7 cellular contexts compared by ENCODE assay signal in genomic region chr10:68826764-68827591, GRCh38. TPM values are rescaled to one million over a fixed set of nuclear protein-coding genes. Genes with fewer than 3 reads are reported as not detected.
DNase-seq lines count a peak whose midpoint lies in the region; ATAC-seq lines count a peak whose summit lies in the region.

Gene STOX1, plus strand, starts transcription at chr10:68827531. Its CDS starts 93 bp downstream, at chr10:68827624.

- H3K27ac Mint-ChIP-seq in activated CD4-positive, alpha-beta memory T cell treated with anti-CD3 and anti-CD28 coated beads for 36 hours = no peak within 1 kb of the TSS

- no peak within 1 kb of the TSS for H4K91ac ChIP-seq in mesenchymal stem cell (ENCODE audit: low read length)

- DNase-seq in NCI-H446 (lab: John Stamatoyannopoulos, UW) = peak; percentile 1 to 63
- peak; percentile 70 for DNase-seq in activated CD4-positive, alpha-beta memory T cell treated with anti-CD3 and anti-CD28 coated beads for 36 hours
- DNase-seq in mesenchymal stem cell = peak; percentile 73
- DNase-seq in stimulated activated CD8-positive, alpha-beta memory T cell treated with anti-CD3 and anti-CD28 coated beads, Interleukin-15, amount 100 ng/mL, for 24 hours (ENCODE audit: low read depth) = peak; percentile 35

- H2AFZ ChIP-seq in mesenchymal stem cell (ENCODE audit: low read depth, low read length) = peak within 1 kb of the TSS; percentile 88

- H3K14ac ChIP-seq in mesenchymal stem cell (ENCODE audit: low read length in 2 of 2) = peak within 1 kb of the TSS in 1 of 2 experiments; percentile 60

- no peak within 1 kb of the TSS for H2AK5ac ChIP-seq in mesenchymal stem cell (ENCODE audit: low read length, severe bottlenecking)

- peaks cover 4% of the 10 kb centered on the region for H3K4me1 Mint-ChIP-seq in activated CD4-positive, alpha-beta memory T cell treated with anti-CD3 and anti-CD28 coated beads for 36 hours (ENCODE audit: low read depth)

- peak within 1 kb of the TSS; percentile 60 to 83 for H3K4me3 ChIP-seq in duodenal mucosa (ENCODE audit: low read depth in 1 of 2, low read length in 2 of 2)
- peak within 1 kb of the TSS; percentile 59 to 78 for H3K4me3 ChIP-seq in mesenchymal stem cell (ENCODE audit: insufficient read depth in 1 of 2, low read depth in 1 of 2, low read length in 2 of 2)

- H3K9me3 ChIP-seq in duodenal mucosa (ENCODE audit: control insufficient read depth in 1 of 2, low read length in 2 of 2) = no peaks in the 10 kb centered on the region
- no peaks in the 10 kb centered on the region for H3K9me3 ChIP-seq in mesenchymal stem cell (ENCODE audit: control insufficient read depth, low read length)

- H3K79me1 ChIP-seq in mesenchymal stem cell (replicated peaks; ENCODE audit: low read length, poor library complexity, severe bottlenecking) = no peaks in the 10 kb centered on the region

- peak within 1 kb of the TSS; percentile 67 for H3K4me3 Mint-ChIP-seq in activated CD4-positive, alpha-beta memory T cell treated with anti-CD3 and anti-CD28 coated beads for 36 hours

- peak within 1 kb of the TSS in 1 of 2 experiments; percentile 62 for H3K18ac ChIP-seq in mesenchymal stem cell (ENCODE audit: low read depth in 1 of 2, low read length in 2 of 2)

- WGBS in mesenchymal stem cell = 14% methylated on average over 30 of the region's 63 CpGs

- H2BK5ac ChIP-seq in mesenchymal stem cell (ENCODE audit: low read depth, low read length, poor library complexity, severe bottlenecking) = no peak within 1 kb of the TSS

- H3K27me3 ChIP-seq in duodenal mucosa (ENCODE audit: control insufficient read depth in 1 of 2, insufficient read depth in 2 of 2, low read length in 2 of 2) (no peaks in the 10 kb centered on the region), mesenchymal stem cell (ENCODE audit: control insufficient read depth in 1 of 2, insufficient read depth in 1 of 2, low read length in 2 of 2) (peaks cover 20 to 41% of the 10 kb centered on the region in 2 experiments)

- intact Hi-C loops in activated CD4-positive, alpha-beta memory T cell treated with anti-CD3 and anti-CD28 coated beads for 36 hours (cut with micrococcal nuclease) = loop anchor here (1.0 kb wide), 1 partner anchor 74 kb away; the partner anchor contains the start of gene DDX50

- H3K36me3 ChIP-seq in duodenal mucosa (ENCODE audit: control insufficient read depth in 1 of 2, insufficient read depth in 2 of 2, low read length in 2 of 2) = no peaks in the 10 kb centered on the region
- no peaks in the 10 kb centered on the region for H3K36me3 ChIP-seq in mesenchymal stem cell (ENCODE audit: control insufficient read depth in 1 of 2, insufficient read depth in 2 of 2, low read depth in 1 of 2, low read length in 2 of 2)

- POLR2A ChIA-PET in activated CD4-positive, alpha-beta memory T cell treated with anti-CD3 and anti-CD28 coated beads for 36 hours (lab: Charles Lee) = interaction anchor here (0.6 to 1.0 kb wide), 3 partner anchors 10 to 227 kb away, joined by 3 to 7 read pairs (median 3); no protein-coding TSS in a partner anchor

- H3K9me3 Mint-ChIP-seq in activated CD4-positive, alpha-beta memory T cell treated with anti-CD3 and anti-CD28 coated beads for 36 hours = no peaks in the 10 kb centered on the region

- peaks cover 5% of the 10 kb centered on the region for H3K27me3 Mint-ChIP-seq in activated CD4-positive, alpha-beta memory T cell treated with anti-CD3 and anti-CD28 coated beads for 36 hours

- H2BK15ac ChIP-seq in mesenchymal stem cell (ENCODE audit: low read depth, poor library complexity, severe bottlenecking) = peak within 1 kb of the TSS; percentile 78

- H3K27ac ChIP-seq in duodenal mucosa (ENCODE audit: low read depth, low read length) (no peak within 1 kb of the TSS), mesenchymal stem cell (ENCODE audit: low read length, poor library complexity, severe bottlenecking) (no peak within 1 kb of the TSS)

- H3K9ac ChIP-seq in duodenal mucosa (ENCODE audit: low read depth in 1 of 2, low read length in 2 of 2) (peak within 1 kb of the TSS; percentile 61 to 69), mesenchymal stem cell (ENCODE audit: low read length) (peak within 1 kb of the TSS; percentile 71)

- H3K4ac ChIP-seq in mesenchymal stem cell (ENCODE audit: low read depth in 1 of 2, low read length in 2 of 2) = no peak within 1 kb of the TSS

- no peaks in the 10 kb centered on the region for H3K36me3 Mint-ChIP-seq in activated CD4-positive, alpha-beta memory T cell treated with anti-CD3 and anti-CD28 coated beads for 36 hours

- no peak within 1 kb of the TSS for H2BK12ac ChIP-seq in mesenchymal stem cell (ENCODE audit: low read length in 2 of 2)

- H3K4me1 ChIP-seq in duodenal mucosa (ENCODE audit: control insufficient read depth in 1 of 2, insufficient read depth in 2 of 2, low read length in 2 of 2) (peaks cover 3 to 5% of the 10 kb centered on the region in 2 donors), mesenchymal stem cell (ENCODE audit: control insufficient read depth, insufficient read depth, low read depth, low read length) (peaks cover 11% of the 10 kb centered on the region)

- no peak within 1 kb of the TSS for H4K8ac ChIP-seq in mesenchymal stem cell (ENCODE audit: low read length)

- peak within 1 kb of the TSS in 1 of 2 experiments; percentile 72 for H3K23ac ChIP-seq in mesenchymal stem cell (ENCODE audit: low read length in 2 of 2)

- CTCF ChIA-PET in activated CD4-positive, alpha-beta memory T cell treated with anti-CD3 and anti-CD28 coated beads for 36 hours (lab: Charles Lee) = interaction anchor here (0.6 to 2.6 kb wide), 8 partner anchors 23 to 434 kb away, joined by 3 to 9 read pairs (median 4); no protein-coding TSS in a partner anchor

- H2BK120ac ChIP-seq in mesenchymal stem cell (ENCODE audit: low read depth, low read length) = no peak within 1 kb of the TSS

- peak; percentile 78 for ATAC-seq in GM18498 (IDR thresholded peaks at IDR 0.05; ENCODE audit: unreplicated experiment)
- ATAC-seq in HG02840 (IDR thresholded peaks at IDR 0.05; ENCODE audit: low FRiP score, unreplicated experiment) = peak; percentile 50

- peak within 1 kb of the TSS; percentile 99 for H3K4me2 ChIP-seq in mesenchymal stem cell (ENCODE audit: low read length, poor library complexity, severe bottlenecking)

RNA-seq across cellular contexts. Expression of gene STOX1, which starts in this region (rescaled TPM):
- total RNA-seq in activated CD4-positive, alpha-beta memory T cell treated with anti-CD3 and anti-CD28 coated beads for 36 hours = under 1 TPM; 0.29 to 0.36 TPM
- 0.10 TPM for polyA plus RNA-seq in mesenchymal stem cell (2013, experiment 1 of 2)
- 0.10 TPM for polyA plus RNA-seq in mesenchymal stem cell (2013, experiment 2 of 2)

Comparison
In these comparisons a context has a peak if more than half of its experiments do, and no peak if none do; other contexts are left out.
1. Peak in DNase-seq in activated CD4-positive, alpha-beta memory T cell treated with anti-CD3 and anti-CD28 coated beads for 36 hours; RNA of the gene not detected or under 1 TPM.